Comparison of ENCODE assay signal across 9 cellular contexts in genomic region chr13:114068723-114069322, GRCh38.
DNase-seq lines count a peak whose midpoint lies in the region; ATAC-seq lines count a peak whose summit lies in the region.
"Had no signal": no experiment of that assay in that cellular context is flagged by ENCODE, and none has a peak within 500 bp of the region (broad histone marks: within the 10 kb centered on the region; RNA-seq: fewer than 3 reads in every experiment).

No MANE protein-coding gene starts in this region.

- H3K36me3 ChIP-seq in subcutaneous abdominal adipose tissue (ENCODE audit: control insufficient read depth in 5 of 5, insufficient read depth in 5 of 5, low read length in 5 of 5) = peaks cover 0 to 24% (median 13%) of the 10 kb centered on the region in 5 donors

- no peaks in the 10 kb centered on the region for H3K27me3 Mint-ChIP-seq in activated CD4-positive, alpha-beta T cell treated with anti-CD3 and anti-CD28 coated beads, Interleukin-2, amount 10 ng/mL, durations not matched to agents 24 days and 14 days
- no peaks in the 10 kb centered on the region for H3K27me3 Mint-ChIP-seq in activated naive CD8-positive, alpha-beta T cell treated with anti-CD3 and anti-CD28 coated beads for 36 hours

- peak overlapping the region; percentile 99 for H3K27ac ChIP-seq in subcutaneous abdominal adipose tissue (ENCODE audit: low read depth, low read length)
- H3K27ac ChIP-seq: C4-2B had no signal

- intact Hi-C loops in activated CD4-positive, alpha-beta T cell treated with anti-CD3 and anti-CD28 coated beads, Interleukin-2, amount 10 ng/mL, durations not matched to agents 24 days and 14 days (cut with micrococcal nuclease) = no loop called here

- H3K4me1 ChIP-seq in subcutaneous abdominal adipose tissue (ENCODE audit: control insufficient read depth in 5 of 5, insufficient read depth in 5 of 5, low read length in 5 of 5) = peaks cover 33 to 55% (median 52%) of the 10 kb centered on the region in 5 donors

- peaks cover 8% of the 10 kb centered on the region for H3K9me3 Mint-ChIP-seq in activated CD4-positive, alpha-beta T cell treated with anti-CD3 and anti-CD28 coated beads, Interleukin-2, amount 10 ng/mL, durations not matched to agents 24 days and 14 days
- H3K9me3 Mint-ChIP-seq in activated naive CD8-positive, alpha-beta T cell treated with anti-CD3 and anti-CD28 coated beads for 36 hours = peaks cover 4% of the 10 kb centered on the region

- H3K27ac Mint-ChIP-seq in activated CD4-positive, alpha-beta T cell treated with anti-CD3 and anti-CD28 coated beads, Interleukin-2, amount 10 ng/mL, durations not matched to agents 24 days and 14 days = peak overlapping the region; percentile 85
- peak overlapping the region; percentile 99 for H3K27ac Mint-ChIP-seq in activated naive CD8-positive, alpha-beta T cell treated with anti-CD3 and anti-CD28 coated beads for 36 hours

- peak overlapping the region; percentile 75 for H3K4me3 Mint-ChIP-seq in activated CD4-positive, alpha-beta T cell treated with anti-CD3 and anti-CD28 coated beads, Interleukin-2, amount 10 ng/mL, durations not matched to agents 24 days and 14 days
- peak overlapping the region; percentile 10 for H3K4me3 Mint-ChIP-seq in activated naive CD8-positive, alpha-beta T cell treated with anti-CD3 and anti-CD28 coated beads for 36 hours

- DNase-seq in activated CD4-positive, alpha-beta T cell treated with anti-CD3 and anti-CD28 coated beads, Interleukin-2, amount 10 ng/mL, durations not matched to agents 24 days and 14 days = no peak
- no peak for DNase-seq in activated CD4-positive, alpha-beta T cell treated with anti-CD3 and anti-CD28 coated beads for 1 hour
- no peak for DNase-seq in activated naive CD8-positive, alpha-beta T cell treated with anti-CD3 and anti-CD28 coated beads for 36 hours
- peak; percentile 46 for DNase-seq in left kidney (ENCODE audit: low read depth, low spot score)
- DNase-seq in GM19240 (ENCODE audit: insufficient read length, low spot score) = no peak
- DNase-seq in NCI-H1417 treated with DMSO at 0.1 percent for 48 hours (lab: John Stamatoyannopoulos, UW) = no peak

- peak overlapping the region in 1 of 5 donors; percentile 6 for H3K4me3 ChIP-seq in subcutaneous abdominal adipose tissue (ENCODE audit: low read depth in 1 of 5, low read length in 5 of 5)

- H3K27me3 ChIP-seq in subcutaneous abdominal adipose tissue (ENCODE audit: control insufficient read depth in 5 of 5, insufficient read depth in 4 of 5, low read length in 5 of 5) = peaks cover 0 to 8% (median 0%) of the 10 kb centered on the region in 5 donors

- peak overlapping the region; percentile 38 to 63 (median 51) for H3K9ac ChIP-seq in subcutaneous abdominal adipose tissue (ENCODE audit: low read length in 5 of 5)

- H3K4me1 Mint-ChIP-seq in activated CD4-positive, alpha-beta T cell treated with anti-CD3 and anti-CD28 coated beads, Interleukin-2, amount 10 ng/mL, durations not matched to agents 24 days and 14 days = peaks cover 48% of the 10 kb centered on the region
- peaks cover 57% of the 10 kb centered on the region for H3K4me1 Mint-ChIP-seq in activated naive CD8-positive, alpha-beta T cell treated with anti-CD3 and anti-CD28 coated beads for 36 hours

- no peak for ATAC-seq in GM18867 (IDR thresholded peaks at IDR 0.05; ENCODE audit: unreplicated experiment)

- H3K9me3 ChIP-seq in subcutaneous abdominal adipose tissue (ENCODE audit: control insufficient read depth in 5 of 5, low read length in 5 of 5) = peaks cover 0 to 4% (median 0%) of the 10 kb centered on the region in 5 donors

- peaks cover 40% of the 10 kb centered on the region for H3K36me3 Mint-ChIP-seq in activated CD4-positive, alpha-beta T cell treated with anti-CD3 and anti-CD28 coated beads, Interleukin-2, amount 10 ng/mL, durations not matched to agents 24 days and 14 days (ENCODE audit: low read depth)
- peaks cover 28% of the 10 kb centered on the region for H3K36me3 Mint-ChIP-seq in activated naive CD8-positive, alpha-beta T cell treated with anti-CD3 and anti-CD28 coated beads for 36 hours
